ENCODE assay signal across 23 cellular contexts in genomic region chr10:50250058-50250854, GRCh38. TPM values are rescaled to one million over a fixed set of nuclear protein-coding genes. Genes with fewer than 3 reads are reported as not detected.
DNase-seq lines count a peak whose midpoint lies in the region; ATAC-seq, FAIRE-seq and TF ChIP-seq lines count a peak whose summit lies in the region.
"Had no signal": no experiment of that assay in that cellular context is flagged by ENCODE, and none has a peak within 500 bp of the region (broad histone marks: within the 10 kb centered on the region; RNA-seq: fewer than 3 reads in every experiment).

No MANE protein-coding gene starts in this region.

- in situ Hi-C loops in GM12878 (cut with MboI): no loop called here

- FAIRE-seq in GM12878 (lab: Jason Lieb, UNC) (no peak), small intestine (lab: Jason Lieb, UNC) (no peak)
- FAIRE-seq: A549, D721Med, G401.6, GM12892, GM18507, H54 had no signal

- TF ChIP-seq POLR2A in GM12878 (IDR thresholded peaks at IDR 0.05; ENCODE audit: low read depth, low read length) (no peak), heart left ventricle (IDR thresholded peaks at IDR 0.05) (no peak)

- H3K36me3 ChIP-seq in GM12878 (ENCODE audit: control insufficient read depth in 2 of 2, insufficient read depth in 2 of 2, low read length in 1 of 2): no peaks in the 10 kb centered on the region
- H3K36me3 ChIP-seq in small intestine (ENCODE audit: control insufficient read depth in 2 of 2, insufficient read depth in 2 of 2, low read length in 2 of 2): no peaks in the 10 kb centered on the region
- no peaks in the 10 kb centered on the region for H3K36me3 ChIP-seq in heart left ventricle

- no peak overlapping the region for H3K4me3 ChIP-seq in GM12878
- H3K4me3 ChIP-seq in small intestine (ENCODE audit: low read depth in 1 of 2, low read length in 2 of 2): peak overlapping the region in 1 of 2 donors; percentile 54
- no peak overlapping the region for H3K4me3 ChIP-seq in heart left ventricle
- H3K4me3 ChIP-seq: A549, GM23338 had no signal

- no peak overlapping the region for H2AFZ ChIP-seq in GM12878 (ENCODE audit: control insufficient read depth, low read depth, low read length)

- TF ChIP-seq CTCF in GM12878 (IDR thresholded peaks at IDR 0.05 in 2 of 3, conservative IDR thresholded peaks at IDR 0.05 in 1 of 3; ENCODE audit: control insufficient read depth in 2 of 3, extremely low read depth in 1 of 3, insufficient read depth in 1 of 3, low read depth in 3 of 3, low read length in 3 of 3) (no peak), heart left ventricle (IDR thresholded peaks at IDR 0.05) (no peak)

- CTCF ChIA-PET in HEK293T (lab: Yijun Ruan, JAX): interaction anchor here (1.3 kb wide), 1 partner anchor 25 kb away, joined by 3 read pairs; no protein-coding TSS in a partner anchor
- CTCF ChIA-PET in GM12878 (lab: Yijun Ruan, JAX): interaction anchor here (1.3 to 2.6 kb wide), 2 partner anchors 10 to 25 kb away, joined by 6 read pairs; no protein-coding TSS in a partner anchor

- H3K4me1 ChIP-seq in GM12878 (ENCODE audit: control insufficient read depth, insufficient read depth, low read length): no peaks in the 10 kb centered on the region
- no peaks in the 10 kb centered on the region for H3K4me1 ChIP-seq in small intestine (ENCODE audit: control insufficient read depth in 2 of 2, insufficient read depth in 1 of 2, low read depth in 1 of 2, low read length in 1 of 2)
- H3K4me1 ChIP-seq in heart left ventricle: no peaks in the 10 kb centered on the region
- H3K4me1 ChIP-seq: A549 had no signal

- TF ChIP-seq EP300 in GM12878 (IDR thresholded peaks at IDR 0.05; ENCODE audit: borderline replicate concordance in 1 of 2, control insufficient read depth in 1 of 2, low read depth in 2 of 2, low read length in 2 of 2): no peak

- BruUV-seq in GM12878 (replicated peaks; lab: Mats Ljungman, UMichigan): no TSS peak

- H3K27ac ChIP-seq in GM12878 (ENCODE audit: control insufficient read depth, insufficient read depth): no peak overlapping the region
- peak overlapping the region in 1 of 2 donors; percentile 77 for H3K27ac ChIP-seq in small intestine (ENCODE audit: low read depth in 1 of 2, low read length in 1 of 2)
- no peak overlapping the region for H3K27ac ChIP-seq in heart left ventricle
- H3K27ac ChIP-seq: 22Rv1, A549, C4-2B, HL-60, KMS-11 had no signal

- whole genome bisulfite sequencing in GM12878 (ENCODE audit: insufficient coverage, insufficient replicate concordance, low lambda C conversion rate, missing lambda C conversion rate): 16% methylated on average over 3 of the region's 3 CpGs
- WGBS in small intestine, 3 donors: 55 to 77% (median 65%) methylated on average over 3 of the region's 3 CpGs
- WGBS in heart left ventricle, 4 donors: 71 to 88% (median 86%) methylated on average over 3 of the region's 3 CpGs

- RAD21 ChIA-PET in GM12878 (lab: Charles Lee; ENCODE audit: unreplicated experiment): no interaction called here

- ATAC-seq in GM12878 (no peak), left lobe of liver (peak; percentile 90), GM21619 (IDR thresholded peaks at IDR 0.05; ENCODE audit: unreplicated experiment) (no peak), heart left ventricle (no peak)
- ATAC-seq: A549, GM23338 had no signal

- no peaks in the 10 kb centered on the region for H4K20me1 ChIP-seq in GM12878 (ENCODE audit: control insufficient read depth, insufficient read depth)

- H3K4me2 ChIP-seq in GM12878 (ENCODE audit: control insufficient read depth, insufficient read depth): no peak overlapping the region
- H3K4me2 ChIP-seq: A549, GM23338, KMS-11 had no signal

- H3K79me2 ChIP-seq in GM12878 (ENCODE audit: control insufficient read depth, insufficient read depth, low read length): no peaks in the 10 kb centered on the region

- no peak for TF ChIP-seq RAD21 in GM12878 (IDR thresholded peaks at IDR 0.05; ENCODE audit: insufficient read depth, low read depth, low read length)

- DNase-seq in HEK293T (ENCODE audit: extremely low spot score) (no peak), GM12878 (ENCODE audit: low read depth, low spot score) (no peak), left lobe of liver (ENCODE audit: low spot score) (peak; percentile 47), small intestine (peak; percentile 66), heart left ventricle (no peak), SHP77 treated with DMSO at 0.1 percent for 48 hours (lab: John Stamatoyannopoulos, UW) (no peak)
- DNase-seq: AML-193; CD4-positive, alpha-beta T cell; HCEC 1CT; HFFc6 had no signal

- intact Hi-C loops in GM12878 (cut with micrococcal nuclease; ENCODE audit: unreplicated experiment) (no loop called here), heart left ventricle (cut with DNase I) (no loop called here)

- SMC1A ChIA-PET in GM12878 (lab: Charles Lee; ENCODE audit: uncharacterized antibody, unreplicated experiment): interaction anchor here (1.0 to 2.6 kb wide), 5 partner anchors 10 to 176 kb away, joined by 3 to 12 read pairs (median 4); no protein-coding TSS in a partner anchor

- POLR2A ChIA-PET in HEK293T (lab: Yijun Ruan, JAX) (no interaction called here), GM12878 (lab: Charles Lee) (interaction anchor here (0.9 kb wide), 1 partner anchor 10 kb away, joined by 3 read pairs; no protein-coding TSS in a partner anchor)

- H3K9me3 ChIP-seq in GM12878 (replicated peaks; ENCODE audit: control insufficient read depth, insufficient read depth, low read length) (no peaks in the 10 kb centered on the region), small intestine (ENCODE audit: control insufficient read depth, low read depth) (no peaks in the 10 kb centered on the region), heart left ventricle (no peaks in the 10 kb centered on the region)
- H3K9me3 ChIP-seq: A549, Caco-2 had no signal

- H3K9ac ChIP-seq in GM12878 (ENCODE audit: control insufficient read depth, insufficient read depth, low read length): no peak overlapping the region
- H3K9ac ChIP-seq: KMS-11 had no signal

- H3K27me3 ChIP-seq in GM12878 (replicated peaks in 1 of 2; ENCODE audit: control insufficient read depth in 2 of 2, insufficient read depth in 2 of 2, low read length in 1 of 2) (peaks cover 0 to 6% of the 10 kb centered on the region in 2 experiments; a peak in 3 of 4 replicates), small intestine (ENCODE audit: control insufficient read depth in 2 of 2, insufficient read depth in 2 of 2, low read length in 2 of 2) (no peaks in the 10 kb centered on the region), heart left ventricle (peaks cover 0 to 3% (median 0%) of the 10 kb centered on the region in 9 donors)

TF ChIP-seq in HEK293T, 16 proteins besides CTCF, POLR2A, EP300 and RAD21:
- TF ChIP-seq LEF1 (IDR thresholded peaks at IDR 0.05; ENCODE audit: borderline replicate concordance) (no peak), PKNOX1 (IDR thresholded peaks at IDR 0.05) (peak; percentile 49; the same call in 1 of the 2 replicates)

TF ChIP-seq in GM12878, 131 proteins besides CTCF, POLR2A, EP300 and RAD21:
- TF ChIP-seq PKNOX1 (IDR thresholded peaks at IDR 0.05): peak; percentile 66
- TF ChIP-seq BACH1 (IDR thresholded peaks at IDR 0.05; ENCODE audit: borderline replicate concordance): no peak
- TF ChIP-seq, protein P1, sequence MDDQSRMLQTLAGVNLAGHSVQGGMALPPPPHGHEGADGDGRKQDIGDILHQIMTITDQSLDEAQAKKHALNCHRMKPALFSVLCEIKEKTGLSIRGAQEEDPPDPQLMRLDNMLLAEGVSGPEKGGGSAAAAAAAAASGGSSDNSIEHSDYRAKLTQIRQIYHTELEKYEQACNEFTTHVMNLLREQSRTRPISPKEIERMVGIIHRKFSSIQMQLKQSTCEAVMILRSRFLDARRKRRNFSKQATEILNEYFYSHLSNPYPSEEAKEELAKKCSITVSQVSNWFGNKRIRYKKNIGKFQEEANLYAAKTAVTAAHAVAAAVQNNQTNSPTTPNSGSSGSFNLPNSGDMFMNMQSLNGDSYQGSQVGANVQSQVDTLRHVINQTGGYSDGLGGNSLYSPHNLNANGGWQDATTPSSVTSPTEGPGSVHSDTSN (IDR thresholded peaks at IDR 0.05; ENCODE audit: insufficient replicate concordance, low read depth, low read length): peak; percentile 39
TF ChIP-seq in GM12878: peak in this region for 2.

RNA-seq across cellular contexts. Expression of gene ASAH2, which starts 1.1 kb away (rescaled TPM):
- 0.76 and 0.84 TPM in 2 replicates for total RNA-seq in GM12878 (2013; cell fraction: nucleolus; rRNA removed)
- total RNA-seq in GM12878 (2014; rRNA removed) (0.23 and 0.98 TPM in 2 replicates), GM12878 (2014; rRNA removed; fragmentation: Illumina TruSeq; extraction: Trizol) (0.37 and 0.45 TPM in 2 replicates), GM12878 (2021) (1.4 TPM in 2 replicates), left lobe of liver (2.5 TPM), heart left ventricle (1 to 10 TPM in 5 of 9 donors, under 1 TPM in 4; 0.25 to 2.9 (median 1.5) TPM)
- polyA plus RNA-seq in GM12878 (2011; ENCODE audit: low read depth): 0.07 TPM
- polyA plus RNA-seq in GM12878 (2011; rRNA removed) (2.1 and 5.4 TPM in 2 replicates), GM12878 (2014; fragmentation: Illumina TruSeq; extraction: Trizol) (0.87 and 2.3 TPM in 2 replicates), GM12878 (2014; fragmentation: Nextera tagmentation; extraction: Ambion mirVana) (under 1 TPM; 0.26 to 0.79 TPM), GM12878 (2014; rRNA removed) (0.72 and 1.2 TPM in 2 replicates), GM12878 (2016; fragmentation: Nextera tagmentation; extraction: Ambion mirVana) (1 to 10 TPM in 1 of 2 experiments, under 1 TPM in 1; 0.94 to 1.5 TPM), small intestine (10 to 100 TPM in 2 of 3 donors, 1 to 10 TPM in 1; 3.8 to 32.2 (median 21.1) TPM), heart left ventricle (under 1 TPM; 0.34 to 0.89 TPM)
- 0.22 and 0.50 TPM in 2 replicates for polyA plus RNA-seq in GM12878 (2011; cell fraction: cytosol; rRNA removed)
- polyA plus RNA-seq in GM12878 (2011; cell fraction: nucleus; rRNA removed): 1.5 and 3.7 TPM in 2 replicates
- 0.53 and 0.87 TPM in 2 replicates for polyA plus RNA-seq in GM12878 (2012)
- polyA minus RNA-seq in GM12878 (2011; rRNA and poly(A)+ RNA removed): 5.6 and 8.1 TPM in 2 replicates
- polyA minus RNA-seq in GM12878 (2011; cell fraction: cytosol; rRNA and poly(A)+ RNA removed): 2.2 TPM in 1 of 2 replicates, not detected in the other
- 0.36 and 0.57 TPM in 2 replicates for polyA minus RNA-seq in GM12878 (2011; cell fraction: nucleus; rRNA and poly(A)+ RNA removed)

Comparison
In these comparisons a context has a peak if more than half of its experiments do, and no peak if none do; other contexts are left out.
1. DNase-seq: peak in left lobe of liver (single experiment) and small intestine (single experiment); none in HEK293T (single experiment), GM12878 (single experiment), heart left ventricle (0 of 5) and SHP77 treated with DMSO at 0.1 percent for 48 hours (single experiment).